8 cellular contexts compared by ENCODE assay signal in the genomic region with DNA sequence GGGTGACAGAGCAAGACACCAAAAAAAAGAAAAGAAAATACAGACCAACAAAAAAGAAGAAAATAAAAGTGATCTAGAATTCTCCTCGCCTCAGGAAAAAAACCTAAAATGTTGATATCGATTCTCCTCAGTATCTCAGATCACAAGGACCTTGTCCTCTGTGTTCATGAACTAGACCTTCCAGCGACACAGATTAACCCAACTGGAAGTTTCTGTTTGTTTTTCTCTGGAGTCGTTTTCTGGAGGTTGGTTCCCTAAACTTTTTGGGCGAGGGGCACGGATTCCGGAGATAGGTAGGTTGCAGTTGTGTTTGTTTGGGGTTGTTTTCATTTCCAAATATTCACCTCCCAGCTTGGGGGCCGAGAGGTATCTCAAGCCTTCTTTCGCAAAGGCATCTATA. TPM values are rescaled to one million over a fixed set of nuclear protein-coding genes. Genes with fewer than 3 reads are reported as not detected.
DNase-seq lines count a peak whose midpoint lies in the region; ATAC-seq and TF ChIP-seq lines count a peak whose summit lies in the region.

No MANE protein-coding gene starts in this region.

- H3K9ac ChIP-seq in mucosa of stomach (ENCODE audit: low read length), result peak overlapping the region; percentile 14

- peak overlapping the region in 11 of 12 donors; percentile 73 to 99 (median 89) for H3K4me3 ChIP-seq in heart left ventricle
- no peak overlapping the region for H3K4me3 ChIP-seq in mucosa of stomach (ENCODE audit: low read length)
- H3K4me3 ChIP-seq in vagina, result peak overlapping the region; percentile 84 to 97

- H3K4me1 Mint-ChIP-seq in brain, result peaks cover 34% of the 10 kb centered on the region

- peaks cover 0 to 3% (median 0%) of the 10 kb centered on the region in 5 experiments for H3K9me3 Mint-ChIP-seq in brain

- no peaks in the 10 kb centered on the region for H3K9me3 ChIP-seq in heart left ventricle
- H3K9me3 ChIP-seq in mucosa of stomach (ENCODE audit: control insufficient read depth, low read length), result no peaks in the 10 kb centered on the region
- H3K9me3 ChIP-seq in vagina, result no peaks in the 10 kb centered on the region

- TF ChIP-seq CTCF in heart left ventricle (IDR thresholded peaks at IDR 0.05) (no peak), brain (conservative IDR thresholded peaks at IDR 0.05) (no peak), vagina (IDR thresholded peaks at IDR 0.05) (no peak)

- H3K36me3 Mint-ChIP-seq in brain, result peaks cover 19% of the 10 kb centered on the region

- H3K27ac Mint-ChIP-seq in brain, result peak overlapping the region; percentile 67 to 91 (median 84)

- H3K27me3 ChIP-seq in heart left ventricle (no peaks in the 10 kb centered on the region), mucosa of stomach (ENCODE audit: control insufficient read depth, insufficient read depth, low read length) (no peaks in the 10 kb centered on the region), vagina (no peaks in the 10 kb centered on the region)

- peaks cover 0 to 24% (median 17%) of the 10 kb centered on the region in 9 donors for H3K36me3 ChIP-seq in heart left ventricle
- no peaks in the 10 kb centered on the region for H3K36me3 ChIP-seq in mucosa of stomach (ENCODE audit: control insufficient read depth, insufficient read depth, low read length)
- H3K36me3 ChIP-seq in vagina, result peaks cover 0 to 10% of the 10 kb centered on the region in 2 donors

- no peak overlapping the region for H3K27ac ChIP-seq in heart left ventricle
- no peak overlapping the region for H3K27ac ChIP-seq in vagina

- H3K27me3 Mint-ChIP-seq in brain, result peaks cover 4% of the 10 kb centered on the region

- 42 to 46% (median 44%) methylated on average over 9 of the region's 9 CpGs for WGBS in heart left ventricle, 4 donors

- peaks cover 0 to 19% (median 10%) of the 10 kb centered on the region in 12 donors for H3K4me1 ChIP-seq in heart left ventricle
- H3K4me1 ChIP-seq in mucosa of stomach (ENCODE audit: control insufficient read depth, insufficient read depth, low read length), result peaks cover 10% of the 10 kb centered on the region
- H3K4me1 ChIP-seq in vagina, result peaks cover 15% of the 10 kb centered on the region

- TF ChIP-seq POLR2A in heart left ventricle (IDR thresholded peaks at IDR 0.05), result no peak
- no peak for TF ChIP-seq POLR2A in vagina (IDR thresholded peaks at IDR 0.05)

- ATAC-seq in heart left ventricle, result no peak
- no peak for ATAC-seq in left ventricle myocardium superior

- intact Hi-C loops in heart left ventricle (cut with DNase I) (loop anchor here in 4 of 10 donors (1.0 to 10.0 kb wide), 5 partner anchors 45 to 141 kb away; partner anchors contain the start of gene WSB2 (in 3 of the 4)), left ventricle myocardium superior (cut with micrococcal nuclease) (no loop called here), vagina (cut with DNase I) (loop anchor here (5.0 kb wide), 1 partner anchor 46 kb away; the partner anchor contains the start of gene WSB2)

- H3K4me3 Mint-ChIP-seq in brain, result peak overlapping the region; percentile 92 to 95 (median 93)

- DNase-seq in heart left ventricle (no peak), left ventricle myocardium superior (no peak), vagina (ENCODE audit: extremely low spot score in 2 of 2) (no peak), NCI-H2029 treated with DMSO at 0.1 percent for 48 hours (lab: John Stamatoyannopoulos, UW) (no peak), HK-2 (ENCODE audit: unreplicated experiment) (no peak), NCI-H1105 (lab: John Stamatoyannopoulos, UW) (no peak)

RNA-seq across cellular contexts. Expression of gene RFC5, which starts 0.6 kb away (rescaled TPM):
- total RNA-seq in heart left ventricle, result 1 to 10 TPM; 3.5 to 6.9 (median 4.7) TPM
- polyA plus RNA-seq in heart left ventricle, result 1 to 10 TPM; 2.3 to 8.2 TPM
- total RNA-seq in left ventricle myocardium superior, result 5.2 TPM
- 47.2 TPM for polyA plus RNA-seq in brain (ENCODE audit: insufficient read depth, low read depth, low replicate concordance)
- total RNA-seq in vagina, result 11.5 TPM

RNA-seq across cellular contexts. Expression of gene WSB2, which starts 45.0 kb away (rescaled TPM):
- 100 to 1,000 TPM in 8 of 9 donors, 10 to 100 TPM in 1; 89.1 to 162 (median 105) TPM for total RNA-seq in heart left ventricle
- polyA plus RNA-seq in heart left ventricle, result 100 to 1,000 TPM in 1 of 2 donors, 10 to 100 TPM in 1; 51.8 to 152 TPM
- total RNA-seq in left ventricle myocardium superior, result 103 TPM
- 107 TPM for polyA plus RNA-seq in brain (ENCODE audit: insufficient read depth, low read depth, low replicate concordance)
- total RNA-seq in vagina, result 44.0 TPM

RNA-seq across cellular contexts. Expression of gene KSR2, which starts 47.2 kb away (rescaled TPM):
- total RNA-seq in heart left ventricle (under 1 TPM in 2 of 9 donors, not detected in 7; 0.02 TPM), left ventricle myocardium superior (not detected), vagina (0.25 TPM)
- polyA plus RNA-seq in heart left ventricle (under 1 TPM in 1 of 2 donors, not detected in 1; under 0.01 TPM), brain (ENCODE audit: insufficient read depth, low read depth, low replicate concordance) (3.0 TPM)
